Comparison of ENCODE assay signal across 8 cellular contexts in genomic region chr17:45307290-45308015, GRCh38. TPM values are rescaled to one million over a fixed set of nuclear protein-coding genes. Genes with fewer than 3 reads are reported as not detected.
A peak's percentile ranks its signal among the peaks of the same experiment; 100 is the strongest.
DNase-seq lines count a peak whose midpoint lies in the region; ATAC-seq and TF ChIP-seq lines count a peak whose summit lies in the region.

No MANE protein-coding gene starts in this region.

- intact Hi-C loops in left ventricle myocardium inferior (cut with micrococcal nuclease) = no loop called here

- ATAC-seq in HG03045 (IDR thresholded peaks at IDR 0.05; ENCODE audit: unreplicated experiment) = no peak

- no peaks in the 10 kb centered on the region for H3K36me3 ChIP-seq in left ventricle myocardium inferior

- DNase-seq in activated CD4-positive, alpha-beta T cell treated with anti-CD3 and anti-CD28 coated beads for 24 hours (ENCODE audit: low read depth in 2 of 2) = peak; percentile 31 to 54
- DNase-seq in activated CD4-positive, alpha-beta T cell treated with anti-CD3 and anti-CD28 coated beads for 1 hour = no peak
- DNase-seq in NB4 (ENCODE audit: low read depth) (peak; percentile 77), left ventricle myocardium inferior (no peak), NCI-H1092 treated with DMSO at 0.1 percent for 48 hours (lab: John Stamatoyannopoulos, UW) (no peak)
- DNase-seq in activated naive CD4-positive, alpha-beta T cell treated with anti-CD3 and anti-CD28 coated beads, Interleukin-2, amount 50 U/mL, for 16 hours = peak; percentile 54
- peak; percentile 56 to 58 for DNase-seq in stimulated activated CD4-positive, alpha-beta T cell treated with anti-CD3 and anti-CD28 coated beads, Interleukin-2, amount 100 ng/mL, for 24 hours

- H3K4me3 ChIP-seq in NB4 (ENCODE audit: low read depth, low read length) (no peak overlapping the region), left ventricle myocardium inferior (no peak overlapping the region)

- H3K27me3 ChIP-seq in left ventricle myocardium inferior (ENCODE audit: low read depth) = no peaks in the 10 kb centered on the region

- H3K27ac ChIP-seq in left ventricle myocardium inferior (replicated peaks) = peak overlapping the region; percentile 97

- peaks cover 98% of the 10 kb centered on the region for H3K4me1 ChIP-seq in left ventricle myocardium inferior

- TF ChIP-seq CTCF in NB4 (IDR thresholded peaks at IDR 0.05; ENCODE audit: low read depth, low read length) (peak; percentile 6), left ventricle myocardium inferior (IDR thresholded peaks at IDR 0.05; ENCODE audit: borderline replicate concordance) (no peak)

- H3K9me3 ChIP-seq in left ventricle myocardium inferior (replicated peaks) = no peaks in the 10 kb centered on the region

- TF ChIP-seq POLR2A in NB4 (IDR thresholded peaks at IDR 0.05; ENCODE audit: extremely low read depth, insufficient read length) = no peak

RNA-seq across cellular contexts. Expression of gene MAP3K14, which starts 9.4 kb away (rescaled TPM):
- total RNA-seq in left ventricle myocardium inferior = 14.8 TPM

RNA-seq across cellular contexts. Expression of gene SPATA32, which starts 45.6 kb away (rescaled TPM):
- total RNA-seq in left ventricle myocardium inferior = not detected

Comparison
In these comparisons a context has a peak if more than half of its experiments do, and no peak if none do; other contexts are left out.
1. DNase-seq: peak in activated CD4-positive, alpha-beta T cell treated with anti-CD3 and anti-CD28 coated beads for 24 hours (2 of 2), NB4 (single experiment), activated naive CD4-positive, alpha-beta T cell treated with anti-CD3 and anti-CD28 coated beads, Interleukin-2, amount 50 U/mL, for 16 hours (single experiment) and stimulated activated CD4-positive, alpha-beta T cell treated with anti-CD3 and anti-CD28 coated beads, Interleukin-2, amount 100 ng/mL, for 24 hours (2 of 2); none in activated CD4-positive, alpha-beta T cell treated with anti-CD3 and anti-CD28 coated beads for 1 hour (single experiment), left ventricle myocardium inferior (single experiment) and NCI-H1092 treated with DMSO at 0.1 percent for 48 hours (single experiment).